8 cellular contexts compared by ENCODE assay signal in the genomic region with DNA sequence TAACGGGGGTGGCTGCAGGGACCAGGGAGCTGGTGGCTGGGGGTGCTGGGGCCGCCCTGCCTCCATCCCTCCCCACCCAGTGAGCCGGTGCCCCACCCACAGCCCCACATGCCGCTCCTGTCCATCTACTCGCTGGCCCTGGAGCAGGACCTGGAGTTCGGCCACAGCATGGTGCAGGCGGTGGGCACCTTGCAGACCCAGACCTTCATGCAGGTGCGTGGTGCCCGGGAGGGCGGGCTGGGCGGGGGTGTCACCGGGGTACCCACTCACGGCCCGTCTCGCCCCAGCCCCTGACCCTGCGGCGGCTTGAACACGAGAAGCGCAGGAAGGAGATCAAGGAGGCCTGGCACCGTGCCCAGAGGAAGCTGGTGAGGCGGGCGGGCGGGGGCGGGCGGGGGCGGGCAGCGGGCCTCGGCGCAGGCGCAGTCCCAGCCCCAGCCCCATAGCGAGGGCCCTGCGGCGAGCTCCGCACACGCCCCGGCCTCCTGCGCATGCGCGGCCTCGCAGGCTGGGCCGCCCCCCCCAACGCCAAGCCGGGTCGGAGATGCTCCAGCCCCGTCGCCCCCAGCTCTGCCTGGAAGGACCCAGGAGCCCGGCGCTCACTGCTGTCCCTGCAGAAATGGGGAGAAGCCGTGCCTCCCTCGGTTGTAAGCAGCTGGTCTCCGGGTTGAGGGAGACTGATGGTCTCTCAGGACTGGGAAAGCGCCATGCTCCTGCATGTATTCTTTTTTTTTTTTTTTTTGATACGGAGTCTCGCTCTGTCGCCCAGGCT. TPM values are rescaled to one million over a fixed set of nuclear protein-coding genes. Genes with fewer than 3 reads are reported as not detected.
DNase-seq lines count a peak whose midpoint lies in the region.

No MANE protein-coding gene starts in this region.

- H3K27ac ChIP-seq in SK-N-MC: no peak overlapping the region

- H3K9me3 ChIP-seq in SK-N-MC (ENCODE audit: low read depth, low read length): no peaks in the 10 kb centered on the region

- H3K27me3 ChIP-seq in H7 (ENCODE audit: control insufficient read depth, insufficient read depth, low read length): peaks cover 15% of the 10 kb centered on the region; the same call in 1 of the 2 replicates

- H3K9ac ChIP-seq in SK-N-MC (ENCODE audit: insufficient read length): no peak overlapping the region

- H3K36me3 ChIP-seq in SK-N-MC (ENCODE audit: insufficient read depth, low read length) (no peaks in the 10 kb centered on the region), H7 (replicated peaks; ENCODE audit: control insufficient read depth, insufficient read depth, low read length) (peaks cover 5% of the 10 kb centered on the region)

- H3K4me3 ChIP-seq in SK-N-MC (peak overlapping the region; percentile 78), H7 (ENCODE audit: insufficient read depth, low read depth, low read length) (no peak overlapping the region)

- DNase-seq in NCI-H82 (lab: John Stamatoyannopoulos, UW) (peak; percentile 85), NCI-H82 treated with DMSO at 0.1 percent for 48 hours (lab: John Stamatoyannopoulos, UW; ENCODE audit: unreplicated experiment) (no peak), NCI-H1048 (lab: John Stamatoyannopoulos, UW) (peak; percentile 86), SK-N-MC (ENCODE audit: low read depth, low spot score) (no peak), kidney tubule cell (ENCODE audit: low spot score) (peak; percentile 62), H7 (no peak)
- DNase-seq in activated effector memory CD4-positive, alpha-beta T cell treated with anti-CD3 and anti-CD28 coated beads, Interleukin-2, amount 50 U/mL, for 16 hours: peak; percentile 96
- peak; percentile 76 for DNase-seq in stimulated activated CD8-positive, alpha-beta memory T cell treated with anti-CD3 and anti-CD28 coated beads, Interleukin-4, amount 100 ng/mL, for 24 hours (ENCODE audit: low read depth)

RNA-seq across cellular contexts. Expression of a gene that starts 7.7 kb away (rescaled TPM):
- total RNA-seq in H7 (2014; rRNA removed; shearing (Covaris generic)): 46.0 and 48.7 TPM in 2 replicates

RNA-seq across cellular contexts. Expression of a gene that starts 20.5 kb away (rescaled TPM):
- 226 and 283 TPM in 2 replicates for total RNA-seq in H7 (2014; rRNA removed; shearing (Covaris generic))

RNA-seq across cellular contexts. Expression of a gene that starts 29.1 kb away (rescaled TPM):
- 620 and 671 TPM in 2 replicates for total RNA-seq in H7 (2014; rRNA removed; shearing (Covaris generic))

RNA-seq across cellular contexts. Expression of a gene that starts 34.8 kb away (rescaled TPM):
- total RNA-seq in H7 (2014; rRNA removed; shearing (Covaris generic)): 17.9 and 19.7 TPM in 2 replicates

RNA-seq across cellular contexts. Expression of a gene that starts 48.3 kb away (rescaled TPM):
- total RNA-seq in H7 (2014; rRNA removed; shearing (Covaris generic)): 440 and 495 TPM in 2 replicates

Comparison
In these comparisons a context has a peak if more than half of its experiments do, and no peak if none do; other contexts are left out.
1. DNase-seq: peak in NCI-H82 (single experiment), NCI-H1048 (single experiment), activated effector memory CD4-positive, alpha-beta T cell treated with anti-CD3 and anti-CD28 coated beads, Interleukin-2, amount 50 U/mL, for 16 hours (single experiment), kidney tubule cell (single experiment) and stimulated activated CD8-positive, alpha-beta memory T cell treated with anti-CD3 and anti-CD28 coated beads, Interleukin-4, amount 100 ng/mL, for 24 hours (single experiment); none in NCI-H82 treated with DMSO at 0.1 percent for 48 hours (single experiment), SK-N-MC (single experiment) and H7 (single experiment).